Comparison of ENCODE assay signal across 10 cellular contexts in the genomic region with DNA sequence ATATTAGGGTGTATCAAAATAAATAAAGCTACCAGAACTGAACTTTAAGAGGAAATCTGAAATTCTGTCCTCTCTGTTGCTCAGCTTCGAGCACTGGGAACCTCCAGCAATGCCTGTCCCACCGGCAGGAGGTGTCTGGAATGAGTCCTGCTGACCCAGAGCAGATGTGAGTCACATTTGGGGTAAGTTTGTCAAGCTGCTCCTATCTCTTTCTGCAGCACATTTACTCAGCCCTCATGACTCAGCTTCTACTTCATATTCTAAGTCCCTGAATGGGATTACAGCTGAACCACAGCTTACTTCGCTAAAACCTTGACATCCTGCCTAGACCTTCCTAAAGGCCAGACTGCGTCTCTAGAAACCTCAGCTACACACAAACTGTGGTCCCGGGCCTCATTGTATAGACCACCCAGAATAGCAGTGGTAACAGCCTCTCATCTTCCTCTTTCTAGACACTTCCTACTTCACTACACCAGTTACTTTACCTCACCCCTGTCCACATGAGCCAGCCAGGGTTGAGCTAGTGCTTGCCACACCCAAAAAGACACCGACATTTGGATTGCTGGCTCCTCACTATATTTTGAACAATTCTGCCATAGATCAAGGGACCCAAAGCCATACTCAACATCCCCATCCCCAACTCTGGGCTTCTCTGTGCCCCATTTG.
A peak's percentile ranks its signal among the peaks of the same experiment; 100 is the strongest.
DNase-seq lines count a peak whose midpoint lies in the region; ATAC-seq and TF ChIP-seq lines count a peak whose summit lies in the region.
"Had no signal": no experiment of that assay in that cellular context is flagged by ENCODE, and none has a peak within 500 bp of the region (broad histone marks: within the 10 kb centered on the region; RNA-seq: fewer than 3 reads in every experiment).

No MANE protein-coding gene starts in this region.

- H3K4me3 ChIP-seq in neutrophil (ENCODE audit: low read depth in 1 of 2, low read length in 1 of 2): peak overlapping the region in 1 of 2 experiments; percentile 29
- H3K4me3 ChIP-seq: coronary artery had no signal

- ATAC-seq in GM21576 (IDR thresholded peaks at IDR 0.05; ENCODE audit: unreplicated experiment): no peak
- ATAC-seq in GM19463 (IDR thresholded peaks at IDR 0.05; ENCODE audit: unreplicated experiment): no peak

- peaks cover 22 to 23% of the 10 kb centered on the region in 2 experiments for H3K4me1 ChIP-seq in neutrophil (ENCODE audit: control insufficient read depth in 1 of 2, insufficient read depth in 1 of 2, low read depth in 1 of 2, low read length in 1 of 2)

- peak overlapping the region; percentile 78 for H3K27ac ChIP-seq in neutrophil
- H3K27ac ChIP-seq: coronary artery had no signal

- H3K36me3 ChIP-seq in neutrophil: no peaks in the 10 kb centered on the region

- H3K9me3 ChIP-seq in neutrophil: no peaks in the 10 kb centered on the region

- DNase-seq in GM04504 (ENCODE audit: low read depth) (peak; percentile 78), MV-4-11 (lab: John Stamatoyannopoulos, UW) (peak; percentile 100), brain pericyte (ENCODE audit: low read depth, low spot score) (peak; percentile 13), cerebellar cortex (ENCODE audit: low spot score) (no peak)
- DNase-seq in activated CD4-positive, alpha-beta T cell treated with anti-CD3 and anti-CD28 coated beads, Interleukin-2, amount 50 U/mL, for 48 hours: no peak
- DNase-seq: naive B cell had no signal

- no peak for TF ChIP-seq CTCF in neutrophil (IDR thresholded peaks at IDR 0.05)

- H3K27me3 ChIP-seq in neutrophil: no peaks in the 10 kb centered on the region

Comparison
In these comparisons a context has a peak if more than half of its experiments do, and no peak if none do; other contexts are left out.
1. DNase-seq: peak in GM04504 (single experiment), MV-4-11 (single experiment) and brain pericyte (single experiment); none in activated CD4-positive, alpha-beta T cell treated with anti-CD3 and anti-CD28 coated beads, Interleukin-2, amount 50 U/mL, for 48 hours (0 of 2) and cerebellar cortex (single experiment).